ENCODE assay signal across 30 cellular contexts in the genomic region with DNA sequence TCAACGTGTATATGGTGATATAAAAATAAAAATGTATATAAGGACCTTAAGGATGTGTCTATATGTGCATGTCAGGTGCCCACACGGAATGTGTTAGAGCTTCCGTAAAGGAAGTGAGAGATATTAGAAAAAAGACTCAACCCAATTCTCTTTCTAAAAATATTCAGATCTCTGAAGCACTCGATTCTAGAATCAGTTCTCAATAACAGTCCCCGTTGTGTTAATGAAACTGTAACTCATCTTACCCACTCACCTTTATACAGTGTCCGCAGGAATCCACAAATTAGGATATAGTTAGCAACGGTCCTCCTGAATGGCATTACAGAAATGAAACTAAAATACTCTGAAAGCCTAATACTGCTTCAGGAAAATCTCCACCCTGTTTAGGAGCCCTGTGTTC. TPM values are rescaled to one million over a fixed set of nuclear protein-coding genes. Genes with fewer than 3 reads are reported as not detected.
"Had no signal": no experiment of that assay in that cellular context is flagged by ENCODE, and none has a peak within 500 bp of the region (broad histone marks: within the 10 kb centered on the region; RNA-seq: fewer than 3 reads in every experiment).

No MANE protein-coding gene starts in this region.

- ATAC-seq: T-cell had no signal

- H3K4me1 ChIP-seq: Peyer's patch had no signal

- H3K27ac ChIP-seq: KMS-11, Peyer's patch, SJSA1, SK-N-MC had no signal

- H3K4me1 Mint-ChIP-seq: T-cell had no signal

- H3K4me3 ChIP-seq: Peyer's patch, SJSA1, SK-N-MC had no signal

- H3K36me3 ChIP-seq: Peyer's patch, SJSA1 had no signal

- H3K9me3 ChIP-seq: Peyer's patch, SJSA1 had no signal

- H3K9ac ChIP-seq: KMS-11 had no signal

- H3K36me3 Mint-ChIP-seq: T-cell had no signal

- H3K9me3 Mint-ChIP-seq: T-cell had no signal

- H3K27ac Mint-ChIP-seq: T-cell had no signal

- DNase-seq: Karpas-422, NCI-H1048, NCI-H1092 treated with DMSO at 0.1 percent for 48 hours, NCI-H1105 treated with DMSO at 0.1 percent for 48 hours, NCI-H1436, NCI-H1694, NCI-H187, NCI-H1930, NCI-H2029 treated with DMSO at 0.1 percent for 48 hours, NCI-H2081 treated with DMSO at 0.1 percent for 48 hours, NCI-H2107, NCI-H2171, NCI-H226, NCI-H446 treated with DMSO at 0.1 percent for 48 hours, NCI-H510A, NCI-H524, NCI-H526, NCI-H69, NCI-H748 treated with DMSO at 0.1 percent for 48 hours, NCI-H82, Peyer's patch, Right ventricle myocardium superior, RPMI8226, SHP77 treated with DMSO at 0.1 percent for 48 hours, T-cell had no signal

- H3K4me2 ChIP-seq: KMS-11 had no signal

- H3K4me3 Mint-ChIP-seq: T-cell had no signal

- H3K27me3 ChIP-seq: Peyer's patch, SJSA1 had no signal

RNA-seq across cellular contexts. Expression of a gene that starts 29.3 kb away (rescaled TPM):
- total RNA-seq: LHCN-M2; SJSA1; T-cell; T-helper 1 cell treated with Interleukin-12 subunit alpha and Interleukin-12 subunit beta and Interleukin-4 antibody, amounts not matched to agents 30 ng/mL and 1 ng/mL, for 36 hours had no signal
